10 cellular contexts compared by ENCODE assay signal in genomic region chr1:150765977-150766301, GRCh38. TPM values are rescaled to one million over a fixed set of nuclear protein-coding genes. Genes with fewer than 3 reads are reported as not detected.
DNase-seq lines count a peak whose midpoint lies in the region; ATAC-seq and TF ChIP-seq lines count a peak whose summit lies in the region.
"Not testable (repeated sequence)": the region's sequence is repeated elsewhere in the genome, so short reads cannot be mapped to it uniquely, and the experiment has no call there.
"Had no signal": no experiment of that assay in that cellular context is flagged by ENCODE, and none has a peak within 500 bp of the region (broad histone marks: within the 10 kb centered on the region; RNA-seq: fewer than 3 reads in every experiment).

No MANE protein-coding gene starts in this region.

- H3K79me2 ChIP-seq in PC-3 (ENCODE audit: low read length) = not testable (repeated sequence)

- CTCF ChIA-PET in A673 (lab: Charles Lee) = not testable (repeated sequence)
- CTCF ChIA-PET in PC-3 (lab: Charles Lee) = interaction anchor here (0.6 kb wide), 1 partner anchor 42 kb away, joined by 4 read pairs; no protein-coding TSS in a partner anchor

- H3K9me2 ChIP-seq in PC-3 (replicated peaks; ENCODE audit: low read length) = not testable (repeated sequence)

- H3K4me3 ChIP-seq in A673 (ENCODE audit: low read depth, low read length, poor library complexity, severe bottlenecking) = peak overlapping the region; percentile 26
- not testable (repeated sequence) for H3K4me3 ChIP-seq in PC-3 (ENCODE audit: low read length)
- peak overlapping the region; percentile 69 to 79 for H3K4me3 ChIP-seq in duodenal mucosa (ENCODE audit: low read depth in 1 of 2, low read length in 2 of 2)

- not testable (repeated sequence) for H3K9me3 Mint-ChIP-seq in activated T-cell treated with anti-CD3 and anti-CD28 coated beads, Interleukin-2, amount 50 U/mL, for 24 hours; mesothelial cell of epicardium

- H3K4me2 ChIP-seq in PC-3 (ENCODE audit: low read length) = not testable (repeated sequence)

- H3K4me1 ChIP-seq in A673 (ENCODE audit: insufficient read depth, low read length, poor library complexity, severe bottlenecking) = not testable (repeated sequence)
- peaks cover 16% of the 10 kb centered on the region for H3K4me1 ChIP-seq in PC-3 (ENCODE audit: insufficient read depth, low read length)
- peaks cover 3 to 10% of the 10 kb centered on the region in 2 donors for H3K4me1 ChIP-seq in duodenal mucosa (ENCODE audit: control insufficient read depth in 1 of 2, insufficient read depth in 2 of 2, low read length in 2 of 2)

- peak overlapping the region; percentile 98 for H3K27ac Mint-ChIP-seq in activated T-cell treated with anti-CD3 and anti-CD28 coated beads, Interleukin-2, amount 50 U/mL, for 24 hours
- peak overlapping the region; percentile 92 for H3K27ac Mint-ChIP-seq in mesothelial cell of epicardium

- POLR2A ChIA-PET in A673 (lab: Charles Lee; ENCODE audit: low non-redundant PET) = not testable (repeated sequence)
- POLR2A ChIA-PET in PC-3 (lab: Charles Lee; ENCODE audit: unreplicated experiment) = interaction anchor here (0.6 kb wide), 1 partner anchor 177 kb away, joined by 3 read pairs; no protein-coding TSS in a partner anchor

- not testable (repeated sequence) for TF ChIP-seq CTCF in A673 (conservative IDR thresholded peaks at IDR 0.05; ENCODE audit: low read depth, low read length); PC-3 (conservative IDR thresholded peaks at IDR 0.05; ENCODE audit: low read depth, low read length); mesothelial cell of epicardium (IDR thresholded peaks at IDR 0.05; ENCODE audit: unreplicated experiment)

- not testable (repeated sequence) for DNase-seq in A673 (ENCODE audit: low spot score); PC-3; mesothelial cell of epicardium (ENCODE audit: low spot score in 2 of 2, unreplicated experiment in 2 of 2)
- peak; percentile 38 for DNase-seq in activated T-cell treated with anti-CD3 and anti-CD28 coated beads, Interleukin-2, amount 50 U/mL, for 24 hours
- peak; percentile 26 for DNase-seq in stimulated activated CD8-positive, alpha-beta memory T cell treated with anti-CD3 and anti-CD28 coated beads, Interleukin-4, amount 100 ng/mL, for 48 hours

- not testable (repeated sequence) for H3K27me3 ChIP-seq in A673 (replicated peaks; ENCODE audit: insufficient read depth, low read depth, low read length, poor library complexity); PC-3 (ENCODE audit: low read length); duodenal mucosa (ENCODE audit: control insufficient read depth in 1 of 2, insufficient read depth in 2 of 2, low read length in 2 of 2)

- H3K27me3 Mint-ChIP-seq in activated T-cell treated with anti-CD3 and anti-CD28 coated beads, Interleukin-2, amount 50 U/mL, for 24 hours; mesothelial cell of epicardium (ENCODE audit: low read depth): not testable (repeated sequence)

- intact Hi-C loops in A673 (cut with micrococcal nuclease; ENCODE audit: unreplicated experiment); PC-3 (cut with micrococcal nuclease): not testable (repeated sequence)

- not testable (repeated sequence) for H3K36me3 ChIP-seq in A673 (ENCODE audit: insufficient read depth, low read length, poor library complexity, severe bottlenecking); PC-3 (ENCODE audit: low read depth, low read length); duodenal mucosa (ENCODE audit: control insufficient read depth in 1 of 2, insufficient read depth in 2 of 2, low read length in 2 of 2)

- H3F3A ChIP-seq in PC-3 (ENCODE audit: low read length, unreplicated experiment) = not testable (repeated sequence)

- ATAC-seq in GM19395 (IDR thresholded peaks at IDR 0.05; ENCODE audit: unreplicated experiment) (peak; percentile 15), HG03095 (IDR thresholded peaks at IDR 0.05; ENCODE audit: unreplicated experiment) (peak; percentile 13)
- not testable (repeated sequence) for ATAC-seq in PC-3

- H3K27ac ChIP-seq in A673 (ENCODE audit: low read depth, low read length, poor library complexity, severe bottlenecking) = peak overlapping the region; percentile 15
- H3K27ac ChIP-seq in PC-3 (ENCODE audit: low read length); duodenal mucosa (ENCODE audit: low read depth, low read length): not testable (repeated sequence)

- peaks cover 22% of the 10 kb centered on the region for H3K36me3 Mint-ChIP-seq in activated T-cell treated with anti-CD3 and anti-CD28 coated beads, Interleukin-2, amount 50 U/mL, for 24 hours (ENCODE audit: low read depth)
- H3K36me3 Mint-ChIP-seq in mesothelial cell of epicardium = not testable (repeated sequence)

- H3K9me3 ChIP-seq in A673 (ENCODE audit: low read depth, low read length, poor library complexity, severe bottlenecking); PC-3 (ENCODE audit: low read length); duodenal mucosa (ENCODE audit: control insufficient read depth in 1 of 2, low read length in 2 of 2): not testable (repeated sequence)

- H2AFZ ChIP-seq in PC-3 (ENCODE audit: low read length) = 0 out of 2 replicates have a peak overlapping the region, but pooled peaks have one; percentile 61

- H3K4me1 Mint-ChIP-seq in activated T-cell treated with anti-CD3 and anti-CD28 coated beads, Interleukin-2, amount 50 U/mL, for 24 hours (ENCODE audit: low read depth) = peaks cover 48% of the 10 kb centered on the region
- H3K4me1 Mint-ChIP-seq in mesothelial cell of epicardium = peaks cover 12% of the 10 kb centered on the region

- not testable (repeated sequence) for H3K9ac ChIP-seq in PC-3 (ENCODE audit: low read length)
- peak overlapping the region in 1 of 2 donors; percentile 74 for H3K9ac ChIP-seq in duodenal mucosa (ENCODE audit: low read depth in 1 of 2, low read length in 2 of 2)

- not testable (repeated sequence) for BruUV-seq in A673 (replicated peaks; lab: Mats Ljungman, UMichigan); PC-3 (replicated peaks; lab: Mats Ljungman, UMichigan)

- peak overlapping the region; percentile 94 for H3K4me3 Mint-ChIP-seq in activated T-cell treated with anti-CD3 and anti-CD28 coated beads, Interleukin-2, amount 50 U/mL, for 24 hours
- H3K4me3 Mint-ChIP-seq in mesothelial cell of epicardium = not testable (repeated sequence)

- H4K20me1 ChIP-seq in PC-3 (ENCODE audit: low read length) = not testable (repeated sequence)

RNA-seq across cellular contexts. Expression of gene CTSS, which starts 0.4 kb away (rescaled TPM):
- total RNA-seq in A673 (2021) (3.5 and 5.4 TPM in 2 replicates), PC-3 (2014; rRNA removed) (0.46 TPM in 1 of 2 replicates, not detected in the other), mesothelial cell of epicardium (2.1 to 3.1 TPM (median 2.6 TPM) in 3 replicates)

RNA-seq across cellular contexts. Expression of gene CTSK, which starts 42.1 kb away (rescaled TPM):
- total RNA-seq in A673 (2021) (12.3 and 14.3 TPM in 2 replicates), PC-3 (2014; rRNA removed) (2.0 and 5.6 TPM in 2 replicates), mesothelial cell of epicardium (24.3 to 28.3 TPM (median 27.5 TPM) in 3 replicates)

RNA-seq across cellular contexts. Expression of gene HORMAD1, which starts 45.2 kb away (rescaled TPM):
- total RNA-seq in A673 (2021) (not detected in 2 replicates), PC-3 (2014; rRNA removed) (not detected in 2 replicates), mesothelial cell of epicardium (not detected in 3 replicates)
- total RNA-seq: progenitor cell of endocrine pancreas, Right ventricle myocardium inferior had no signal
